Comparison of ENCODE assay signal across 23 cellular contexts in the genomic region with DNA sequence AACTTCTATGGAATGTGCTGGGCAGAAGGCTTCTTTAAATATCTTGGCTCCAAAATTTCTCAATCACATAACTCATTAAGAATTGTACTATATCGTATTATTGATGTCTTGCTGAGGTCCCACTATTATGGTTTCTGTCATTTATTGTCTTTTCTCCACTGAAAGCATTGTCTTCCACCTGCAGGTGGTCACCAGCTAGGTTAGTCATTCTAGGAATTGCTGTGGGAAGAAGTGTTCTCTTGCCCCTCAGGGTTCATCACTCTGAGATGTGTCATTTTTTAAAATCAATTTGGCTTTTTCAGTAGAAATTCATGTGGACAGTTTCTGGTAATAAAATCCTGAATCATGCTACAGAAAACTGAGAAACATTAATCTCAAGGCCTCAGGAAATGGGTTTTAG.
"Had no signal": no experiment of that assay in that cellular context is flagged by ENCODE, and none has a peak within 500 bp of the region (broad histone marks: within the 10 kb centered on the region; RNA-seq: fewer than 3 reads in every experiment).

No MANE protein-coding gene starts in this region.

- H3K27ac ChIP-seq: gastroesophageal sphincter, heart left ventricle, hepatocyte, pancreas, right lobe of liver, stomach, thyroid gland, vagina had no signal

- H3K36me3 ChIP-seq: gastroesophageal sphincter, heart left ventricle, pancreas, right lobe of liver, stomach, thyroid gland, vagina had no signal

- DNase-seq: cortex of kidney; effector memory CD8-positive, alpha-beta T cell; erythroblast; foreskin fibroblast; heart left ventricle; kidney; natural killer cell; occipital lobe; pancreas; retina; right lobe of liver; small intestine; stimulated activated CD4-positive, alpha-beta T cell treated with anti-CD3 and anti-CD28 coated beads, Interleukin-1b, Interleukin-23, amount 100 ng/mL, for 48 hours; stimulated activated CD4-positive, alpha-beta T cell treated with anti-CD3 and anti-CD28 coated beads, Interleukin-4, amount 100 ng/mL, for 1 hour; stimulated activated naive CD4-positive, alpha-beta T cell treated with Interleukin-2 at 50 U/mL for 16 hours; stomach; thyroid gland had no signal

- H3K4me2 ChIP-seq: hepatocyte had no signal

- H3K9me3 ChIP-seq: gastroesophageal sphincter, heart left ventricle, pancreas, right lobe of liver, stomach, thyroid gland, vagina had no signal

- H2AFZ ChIP-seq: hepatocyte had no signal

- H3K4me1 ChIP-seq: gastroesophageal sphincter, heart left ventricle, pancreas, right lobe of liver, stomach, thyroid gland, vagina had no signal

- H3K79me2 ChIP-seq: hepatocyte had no signal

- ATAC-seq: effector memory CD8-positive, alpha-beta T cell; gastroesophageal sphincter; heart left ventricle; left lobe of liver; natural killer cell; pancreas; right lobe of liver; stimulated activated effector memory CD8-positive, alpha-beta T cell treated with anti-CD3 and anti-CD28 coated beads, Interleukin-12 subunit alpha, Interleukin-12 subunit beta, amount 100 ng/mL, for 72 hours had no signal

- H3K4me3 ChIP-seq: gastroesophageal sphincter, heart left ventricle, hepatocyte, lung, pancreas, right lobe of liver, stomach, thyroid gland, vagina had no signal

- H3K27me3 ChIP-seq: gastroesophageal sphincter, heart left ventricle, hepatocyte, pancreas, right lobe of liver, stomach, thyroid gland, vagina had no signal
